Comparison of ENCODE assay signal across 1 cellular context in the genomic region with DNA sequence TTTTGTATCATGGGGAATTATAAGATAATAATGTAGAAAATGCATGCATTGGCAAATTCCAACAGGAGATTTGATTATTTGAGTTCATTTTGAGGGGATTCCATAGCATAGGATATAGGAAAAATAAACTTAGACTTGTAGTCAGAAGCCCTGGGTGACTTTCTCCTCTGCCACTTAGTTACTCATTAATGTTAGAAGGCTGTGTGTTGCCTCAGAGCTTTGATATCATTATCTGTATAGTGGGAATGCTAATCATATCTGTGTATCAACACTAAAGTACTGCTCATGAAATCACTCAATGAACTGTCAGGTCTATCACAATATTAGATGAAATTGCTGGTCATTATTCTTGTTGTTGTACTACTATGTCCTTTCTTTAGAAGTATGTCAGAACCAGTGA.
TF ChIP-seq lines count a peak whose summit lies in the region.

No MANE protein-coding gene starts in this region.

TF ChIP-seq in HepG2, 621 proteins besides CTCF, POLR2A, EP300 and RAD21:
- no peak for TF ChIP-seq CAMTA2 (CRISPR knock-in tag; IDR thresholded peaks at IDR 0.05; ENCODE audit: borderline replicate concordance)
- no peak for TF ChIP-seq ASH2L (IDR thresholded peaks at IDR 0.05; ENCODE audit: insufficient read length, low read depth, low read length)
TF ChIP-seq in HepG2: peak in this region for 0.
